Comparison of ENCODE assay signal across 23 cellular contexts in genomic region chr6:27281569-27281968, GRCh38. TPM values are rescaled to one million over a fixed set of nuclear protein-coding genes. Genes with fewer than 3 reads are reported as not detected.
DNase-seq lines count a peak whose midpoint lies in the region; ATAC-seq, FAIRE-seq and TF ChIP-seq lines count a peak whose summit lies in the region.
"Had no signal": no experiment of that assay in that cellular context is flagged by ENCODE, and none has a peak within 500 bp of the region (broad histone marks: within the 10 kb centered on the region; RNA-seq: fewer than 3 reads in every experiment).

No MANE protein-coding gene starts in this region.

- WGBS in lower leg skin, 2 donors = 23 to 41% methylated on average over 1 of the region's 1 CpG

- H3K4me1 ChIP-seq in PC-3 (ENCODE audit: insufficient read depth, low read length) = peaks cover 7% of the 10 kb centered on the region
- peaks cover 4% of the 10 kb centered on the region for H3K4me1 ChIP-seq in osteoblast (ENCODE audit: insufficient read depth, low read length)
- H3K4me1 ChIP-seq: right atrium auricular region had no signal

- H2AFZ ChIP-seq in PC-3 (ENCODE audit: low read length) = no peak overlapping the region
- H2AFZ ChIP-seq in osteoblast (ENCODE audit: low read length) = no peak overlapping the region

- H3K9me3 ChIP-seq in PC-3 (ENCODE audit: low read length) = no peaks in the 10 kb centered on the region
- no peaks in the 10 kb centered on the region for H3K9me3 ChIP-seq in osteoblast (ENCODE audit: low read depth, low read length)

- H3K79me2 ChIP-seq in PC-3 (ENCODE audit: low read length) (no peaks in the 10 kb centered on the region), osteoblast (ENCODE audit: insufficient read depth, low read length) (no peaks in the 10 kb centered on the region)

- peak overlapping the region; percentile 57; the same call in 1 of the 2 replicates for H3K4me3 ChIP-seq in GM12865 (ENCODE audit: low read depth, low read length)
- no peak overlapping the region for H3K4me3 ChIP-seq in PC-3 (ENCODE audit: low read length)
- H3K4me3 ChIP-seq in osteoblast (ENCODE audit: insufficient read depth, low read length) = no peak overlapping the region
- H3K4me3 ChIP-seq in lower leg skin (ENCODE audit: low read depth, poor library complexity, severe bottlenecking) = no peak overlapping the region
- H3K4me3 ChIP-seq: right atrium auricular region had no signal

- no peak for ATAC-seq in PC-3
- ATAC-seq: activated naive CD8-positive, alpha-beta T cell treated with anti-CD3 and anti-CD28 coated beads, Interleukin-2, amount 50 U/mL, for 24 hours; activated T-helper 17 cell treated with anti-CD3 and anti-CD28 coated beads, Interleukin-2, amount 50 U/mL, for 72 hours; stimulated activated memory B cell treated with anti-CD40 and anti-IgM and Interleukin-4, amounts not matched to agents 10 μg/mL and 1 μg/mL and 100 μg/mL, for 72 hours had no signal

- DNase-seq in GM12865 (ENCODE audit: low read depth) (no peak), PC-3 (no peak), frontal cortex (ENCODE audit: low spot score in 2 of 2) (no peak), osteoblast (ENCODE audit: insufficient read length, low spot score, missing footprints) (no peak), lower leg skin (ENCODE audit: low spot score in 2 of 2) (no peak), T-helper 2 cell (no peak), AG08395 (ENCODE audit: low spot score) (no peak)
- no peak for DNase-seq in activated naive CD4-positive, alpha-beta T cell treated with anti-CD3 and anti-CD28 coated beads, Interleukin-2, amount 50 U/mL, for 16 hours
- DNase-seq: activated CD4-positive, alpha-beta T cell treated with anti-CD3 and anti-CD28 coated beads, Interleukin-2, amount 10 ng/mL, durations not matched to agents 24 days and 14 days; activated naive CD8-positive, alpha-beta T cell treated with anti-CD3 and anti-CD28 coated beads, Interleukin-2, amount 50 U/mL, for 24 hours; brain microvascular endothelial cell; hypothalamus; NCI-H1092; NCI-H510A; SW 1271 had no signal

- H3F3A ChIP-seq in PC-3 (ENCODE audit: low read length, unreplicated experiment) = no peaks in the 10 kb centered on the region

- H3K9me2 ChIP-seq in PC-3 (replicated peaks; ENCODE audit: low read length) = no peaks in the 10 kb centered on the region

- H4K20me1 ChIP-seq in PC-3 (ENCODE audit: low read length) (no peaks in the 10 kb centered on the region), osteoblast (ENCODE audit: insufficient read depth, low read length) (no peaks in the 10 kb centered on the region)

- CTCF ChIA-PET in PC-3 (lab: Charles Lee) = no interaction called here

- POLR2A ChIA-PET in PC-3 (lab: Charles Lee; ENCODE audit: unreplicated experiment) = no interaction called here

- peak overlapping the region; percentile 83; the same call in 1 of the 2 replicates for H3K4me2 ChIP-seq in PC-3 (ENCODE audit: low read length)
- H3K4me2 ChIP-seq in osteoblast (ENCODE audit: insufficient read depth, low read length) = peak overlapping the region; percentile 94

- BruUV-seq in PC-3 (replicated peaks; lab: Mats Ljungman, UMichigan) = no TSS peak

- no peaks in the 10 kb centered on the region for H3K27me3 ChIP-seq in PC-3 (ENCODE audit: low read length)
- H3K27me3 ChIP-seq in osteoblast (ENCODE audit: insufficient read depth, low read length) = peaks cover 36% of the 10 kb centered on the region

- TF ChIP-seq POLR2A in lower leg skin (IDR thresholded peaks at IDR 0.05) = no peak

- H3K27ac ChIP-seq in PC-3 (ENCODE audit: low read length) (no peak overlapping the region), osteoblast (ENCODE audit: low read depth, low read length) (no peak overlapping the region)
- H3K27ac ChIP-seq: brain microvascular endothelial cell, neutrophil, right atrium auricular region had no signal

- H3K9ac ChIP-seq in PC-3 (ENCODE audit: low read length) = no peak overlapping the region

- FAIRE-seq in frontal cortex (lab: Jason Lieb, UNC) = peak; percentile 89
- FAIRE-seq: GM12892, H54 had no signal

- intact Hi-C loops in PC-3 (cut with micrococcal nuclease) = no loop called here
- intact Hi-C loops in lower leg skin (cut with DNase I; ENCODE audit: low total_unique reads) = no loop called here

- H3K36me3 ChIP-seq in PC-3 (ENCODE audit: low read depth, low read length) (no peaks in the 10 kb centered on the region), osteoblast (ENCODE audit: insufficient read depth, low read length) (no peaks in the 10 kb centered on the region)
- H3K36me3 ChIP-seq: brain microvascular endothelial cell, neutrophil, right atrium auricular region had no signal

- TF ChIP-seq CTCF in GM12865 (IDR thresholded peaks at IDR 0.05; ENCODE audit: insufficient read depth, low read depth, low read length, missing control alignments) (no peak), PC-3 (conservative IDR thresholded peaks at IDR 0.05; ENCODE audit: low read depth, low read length) (no peak), osteoblast (IDR thresholded peaks at IDR 0.05; ENCODE audit: extremely low read depth, low read depth, low read length) (no peak), lower leg skin (IDR thresholded peaks at IDR 0.05) (no peak)

RNA-seq across cellular contexts. Expression of gene POM121L2, which starts 30.5 kb away (rescaled TPM):
- total RNA-seq in PC-3 (2014; rRNA removed) = not detected in 2 replicates
- total RNA-seq in frontal cortex = not detected
- total RNA-seq in osteoblast = under 0.01 TPM in 1 of 2 replicates, not detected in the other
- total RNA-seq in lower leg skin = not detected
- total RNA-seq: activated CD4-positive, alpha-beta T cell treated with anti-CD3 and anti-CD28 coated beads, Interleukin-2, amount 10 ng/mL, durations not matched to agents 24 days and 14 days; activated T-helper 17 cell treated with anti-CD3 and anti-CD28 coated beads, Interleukin-2, amount 50 U/mL, for 72 hours; fibroblast of villous mesenchyme; mononuclear cell; right atrium auricular region had no signal

RNA-seq across cellular contexts. Expression of gene PRSS16, which starts 34.1 kb away (rescaled TPM):
- total RNA-seq in PC-3 (2014; rRNA removed) (7.3 and 15.9 TPM in 2 replicates), frontal cortex (0.41 TPM), osteoblast (not detected in 2 replicates), lower leg skin (10 to 100 TPM; 11.2 to 13.5 (median 12.0) TPM)
- total RNA-seq: activated CD4-positive, alpha-beta T cell treated with anti-CD3 and anti-CD28 coated beads, Interleukin-2, amount 10 ng/mL, durations not matched to agents 24 days and 14 days; fibroblast of villous mesenchyme had no signal
